In the genomic region with DNA sequence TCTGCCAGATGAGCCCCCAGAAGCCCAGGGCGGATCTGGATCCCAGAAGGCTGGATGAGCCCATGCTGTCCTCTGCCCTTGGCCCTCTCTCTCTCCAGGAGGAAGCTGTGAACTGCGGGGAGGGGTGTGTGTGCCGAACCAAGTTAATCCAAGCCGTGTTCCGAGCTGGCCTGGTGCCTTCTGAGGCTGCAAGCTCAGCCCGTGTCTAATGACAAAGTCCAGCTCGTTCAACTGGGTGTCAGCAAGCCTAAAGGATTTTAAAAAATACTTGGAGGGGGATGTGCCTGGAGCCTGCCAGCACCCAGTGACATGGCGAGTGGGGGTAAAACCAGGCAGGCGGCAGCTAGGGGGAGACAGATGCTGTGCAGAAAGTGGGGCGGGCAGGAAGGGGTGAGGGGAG, we compare ENCODE assay signal across 13 cellular contexts. TPM values are rescaled to one million over a fixed set of nuclear protein-coding genes. Genes with fewer than 3 reads are reported as not detected.
DNase-seq lines count a peak whose midpoint lies in the region; ATAC-seq and TF ChIP-seq lines count a peak whose summit lies in the region.
"Had no signal": no experiment of that assay in that cellular context is flagged by ENCODE, and none has a peak within 500 bp of the region (broad histone marks: within the 10 kb centered on the region; RNA-seq: fewer than 3 reads in every experiment).

No MANE protein-coding gene starts in this region.

- H3K27me3 ChIP-seq in IMR-90 (ENCODE audit: control insufficient read depth, insufficient read depth, low read length) (no peaks in the 10 kb centered on the region), testis (no peaks in the 10 kb centered on the region), aorta (ENCODE audit: control insufficient read depth in 1 of 2, insufficient read depth in 2 of 2, low read length in 1 of 2) (no peaks in the 10 kb centered on the region)

- H3K27ac ChIP-seq in IMR-90 (ENCODE audit: insufficient read depth, low read length) (peak overlapping the region; percentile 56; the same call in 1 of the 2 replicates), testis (peak overlapping the region; percentile 6 to 14), aorta (ENCODE audit: low read depth in 1 of 2, low read length in 2 of 2) (no peak overlapping the region)

- H3K23ac ChIP-seq in IMR-90 (ENCODE audit: low read depth, low read length) = peak overlapping the region; percentile 57; the same call in 1 of the 2 replicates

- H3K4me1 ChIP-seq in IMR-90 (ENCODE audit: control insufficient read depth, insufficient read depth, low read length) (peaks cover 57% of the 10 kb centered on the region), testis (peaks cover 32% of the 10 kb centered on the region), aorta (ENCODE audit: control insufficient read depth in 1 of 2, insufficient read depth in 2 of 2, low read length in 2 of 2) (no peaks in the 10 kb centered on the region)

- H2BK20ac ChIP-seq in IMR-90 (ENCODE audit: low read depth, low read length) = no peak overlapping the region

- H3K36me3 ChIP-seq in IMR-90 (ENCODE audit: control insufficient read depth, insufficient read depth, low read length) (peaks cover 78% of the 10 kb centered on the region), testis (ENCODE audit: low read depth, missing control alignments) (no peaks in the 10 kb centered on the region), aorta (ENCODE audit: control insufficient read depth in 1 of 2, insufficient read depth in 2 of 2, low read length in 1 of 2) (no peaks in the 10 kb centered on the region)

- H2AK9ac ChIP-seq in IMR-90 (replicated peaks; ENCODE audit: low read depth, low read length, poor library complexity) = no peak overlapping the region

- ATAC-seq in IMR-90 (ENCODE audit: low read depth) = no peak
- no peak for ATAC-seq in aorta (ENCODE audit: low FRiP score)
- ATAC-seq: activated CD4-positive, alpha-beta T cell treated with anti-CD3 and anti-CD28 coated beads for 36 hours; activated T-helper 17 cell treated with anti-CD3 and anti-CD28 coated beads, Interleukin-2, amount 50 U/mL, for 72 hours had no signal

- H4K91ac ChIP-seq in IMR-90 (ENCODE audit: insufficient read depth, low read depth, low read length) = no peak overlapping the region

- H3K36me3 Mint-ChIP-seq in T-helper 2 cell treated with Interferon-gamma antibody and Interleukin-4, amounts not matched to agents 5 μg/mL and 100 μg/mL, for 36 hours (ENCODE audit: low read depth) = peaks cover 58% of the 10 kb centered on the region
- H3K36me3 Mint-ChIP-seq: IgD-negative memory B cell had no signal

- H3K18ac ChIP-seq in IMR-90 (ENCODE audit: low read depth, low read length) = no peak overlapping the region; the same call in 1 of the 2 replicates

- H2BK120ac ChIP-seq in IMR-90 (ENCODE audit: low read depth, low read length) = no peak overlapping the region

- no peak overlapping the region for H3K4me3 ChIP-seq in IMR-90 (ENCODE audit: insufficient read depth, low read depth, low read length)
- H3K4me3 ChIP-seq in fibroblast of mammary gland (ENCODE audit: control insufficient read depth, low read depth, low read length) = no peak overlapping the region
- no peak overlapping the region for H3K4me3 ChIP-seq in testis
- H3K4me3 ChIP-seq in aorta (ENCODE audit: low read length in 2 of 2) = no peak overlapping the region

- peaks cover 16% of the 10 kb centered on the region for H3K4me1 Mint-ChIP-seq in T-helper 2 cell treated with Interferon-gamma antibody and Interleukin-4, amounts not matched to agents 5 μg/mL and 100 μg/mL, for 36 hours (ENCODE audit: low read depth)
- H3K4me1 Mint-ChIP-seq: activated T-helper 17 cell treated with anti-CD3 and anti-CD28 coated beads, Interleukin-2, amount 50 U/mL, for 72 hours had no signal

- no peaks in the 10 kb centered on the region for H3K27me3 Mint-ChIP-seq in T-helper 2 cell treated with Interferon-gamma antibody and Interleukin-4, amounts not matched to agents 5 μg/mL and 100 μg/mL, for 36 hours (ENCODE audit: low read depth)

- H4K5ac ChIP-seq in IMR-90 (ENCODE audit: low read depth, low read length) = peak overlapping the region; percentile 16; the same call in 1 of the 2 replicates

- in situ Hi-C loops in IMR-90 (cut with MboI; ENCODE audit: low sequenced_read_pairs) = no loop called here

- no peak for TF ChIP-seq POLR2A in IMR-90 (IDR thresholded peaks at IDR 0.05; ENCODE audit: low read depth, low read length)
- TF ChIP-seq POLR2A in testis (IDR thresholded peaks at IDR 0.05) = no peak

- TF ChIP-seq CTCF in IMR-90 (conservative IDR thresholded peaks at IDR 0.05; ENCODE audit: low read depth, low read length) (0 out of 2 replicates have a peak, but pooled peaks have one; percentile 22), fibroblast of mammary gland (conservative IDR thresholded peaks at IDR 0.05; ENCODE audit: control insufficient read depth, insufficient read depth, low read depth, low read length) (peak; percentile 13), testis (IDR thresholded peaks at IDR 0.05) (no peak)

- TF ChIP-seq RAD21 in IMR-90 (IDR thresholded peaks at IDR 0.05; ENCODE audit: low read length) = no peak

- no peak overlapping the region for H3K27ac Mint-ChIP-seq in T-helper 2 cell treated with Interferon-gamma antibody and Interleukin-4, amounts not matched to agents 5 μg/mL and 100 μg/mL, for 36 hours
- H3K27ac Mint-ChIP-seq: activated CD4-positive, alpha-beta T cell treated with anti-CD3 and anti-CD28 coated beads for 36 hours; activated T-helper 17 cell treated with anti-CD3 and anti-CD28 coated beads, Interleukin-2, amount 50 U/mL, for 72 hours; IgD-negative memory B cell had no signal

- CTCF ChIA-PET in IMR-90 (lab: Yijun Ruan, JAX) = interaction anchor here (1.8 kb wide), 1 partner anchor 26 kb away, joined by 5 read pairs; no protein-coding TSS in a partner anchor

- no peak overlapping the region for H2BK5ac ChIP-seq in IMR-90 (ENCODE audit: low read depth, low read length, poor library complexity, severe bottlenecking)

- no peak for DNase-seq in IMR-90
- no peak for DNase-seq in fibroblast of mammary gland (ENCODE audit: low read depth)
- peak; percentile 47 for DNase-seq in mucosa of gallbladder (ENCODE audit: low spot score)
- peak; percentile 80 for DNase-seq in testis
- no peak for DNase-seq in hippocampal formation (lab: John Stamatoyannopoulos, UW)
- no peak for DNase-seq in aorta
- no peak for DNase-seq in DMS 273 (lab: John Stamatoyannopoulos, UW; ENCODE audit: unreplicated experiment)
- no peak for DNase-seq in T-helper 2 cell treated with Interferon-gamma antibody and Interleukin-4, amounts not matched to agents 5 μg/mL and 100 μg/mL, for 36 hours (ENCODE audit: low spot score)
- DNase-seq: activated CD4-positive, alpha-beta T cell treated with anti-CD3 and anti-CD28 coated beads for 36 hours; erythroblast; NCI-H2029 treated with DMSO at 0.1 percent for 48 hours had no signal

- peak overlapping the region; percentile 28 for H3K9ac ChIP-seq in IMR-90 (ENCODE audit: low read depth, low read length)

- H4K8ac ChIP-seq in IMR-90 (ENCODE audit: low read depth in 2 of 2, low read length in 2 of 2) = peak overlapping the region in 1 of 2 experiments; percentile 12; a peak in 1 of 4 replicates

- peak overlapping the region; percentile 9 for H2AFZ ChIP-seq in IMR-90 (replicated peaks; ENCODE audit: low read length, poor library complexity)

- no peak overlapping the region for H3K4me3 Mint-ChIP-seq in T-helper 2 cell treated with Interferon-gamma antibody and Interleukin-4, amounts not matched to agents 5 μg/mL and 100 μg/mL, for 36 hours
- H3K4me3 Mint-ChIP-seq: activated CD4-positive, alpha-beta T cell treated with anti-CD3 and anti-CD28 coated beads for 36 hours; activated T-helper 17 cell treated with anti-CD3 and anti-CD28 coated beads, Interleukin-2, amount 50 U/mL, for 72 hours; IgD-negative memory B cell had no signal

- WGBS in IMR-90 (ENCODE audit: extremely low coverage in 2 of 2, insufficient read length in 1 of 2), 2 experiments = 61% methylated on average over 3 of the region's 10 CpGs; no CpG with 5 or more reads in 1 of the 2 experiments
- WGBS in testis, 2 donors = 45 to 58% methylated on average over 9 to 10 of the region's 10 CpGs
- 64 to 69% methylated on average over 10 of the region's 10 CpGs for WGBS in aorta, 2 donors

- H4K20me1 ChIP-seq in IMR-90 (ENCODE audit: insufficient read depth, low read length) = peaks cover 85% of the 10 kb centered on the region

- no peak overlapping the region; the same call in 2 of the 3 replicates for H2BK15ac ChIP-seq in IMR-90 (ENCODE audit: low read depth, low read length)

- no peak overlapping the region for H3K14ac ChIP-seq in IMR-90 (replicated peaks; ENCODE audit: low read depth, low read length)

- peak overlapping the region; percentile 10; the same call in 1 of the 2 replicates for H2AK5ac ChIP-seq in IMR-90 (ENCODE audit: low read depth, low read length)

- POLR2A ChIA-PET in IMR-90 (lab: Charles Lee; ENCODE audit: unreplicated experiment) = interaction anchor here (0.6 kb wide), 2 partner anchors 9 to 175 kb away, joined by 3 to 10 read pairs; no protein-coding TSS in a partner anchor

- H3K4ac ChIP-seq in IMR-90 (ENCODE audit: low read depth, low read length) = peak overlapping the region; percentile 4; the same call in 1 of the 2 replicates

- no peak overlapping the region for H3K4me2 ChIP-seq in IMR-90 (ENCODE audit: low read depth, low read length)

- peaks cover 35 to 85% of the 10 kb centered on the region in 2 experiments for H3K79me1 ChIP-seq in IMR-90 (ENCODE audit: low read depth in 1 of 2, low read length in 2 of 2)

- no peaks in the 10 kb centered on the region for H3K9me3 ChIP-seq in IMR-90 (ENCODE audit: control insufficient read depth, insufficient read depth, low read length)
- no peaks in the 10 kb centered on the region for H3K9me3 ChIP-seq in testis
- no peaks in the 10 kb centered on the region for H3K9me3 ChIP-seq in aorta (ENCODE audit: control insufficient read depth, low read length)

- H3K9me1 ChIP-seq in IMR-90 (ENCODE audit: insufficient read depth, low read length) = peaks cover 24% of the 10 kb centered on the region

- H3K56ac ChIP-seq in IMR-90 (ENCODE audit: extremely low read depth, insufficient read depth, low read length) = no peak overlapping the region

- no peaks in the 10 kb centered on the region for H3K9me3 Mint-ChIP-seq in T-helper 2 cell treated with Interferon-gamma antibody and Interleukin-4, amounts not matched to agents 5 μg/mL and 100 μg/mL, for 36 hours
- H3K9me3 Mint-ChIP-seq: activated T-helper 17 cell treated with anti-CD3 and anti-CD28 coated beads, Interleukin-2, amount 50 U/mL, for 72 hours had no signal

- no TSS peak for BruUV-seq in IMR-90 (replicated peaks; lab: Mats Ljungman, UMichigan)

- dilution Hi-C loops in IMR-90 (cut with HindIII; ENCODE audit: low sequenced_read_pairs, unreplicated experiment) = no loop called here

- intact Hi-C loops in IMR-90 (cut with micrococcal nuclease) = no loop called here
- intact Hi-C loops in testis (cut with DNase I; ENCODE audit: low total_unique reads) = no loop called here
- intact Hi-C loops in aorta (cut with DNase I) = no loop called here

RNA-seq across cellular contexts. Expression of gene STC2, which starts 8.0 kb away (rescaled TPM):
- total RNA-seq in IMR-90 (2012; rRNA removed) (87.5 and 259 TPM in 2 replicates), mucosa of gallbladder (10.3 TPM), testis (1 to 10 TPM in 1 of 2 donors, under 1 TPM in 1; 0.87 to 2.0 TPM), aorta (1 to 10 TPM; 4.9 to 7.9 TPM)
- polyA plus RNA-seq in IMR-90 (2012; rRNA removed) (157 and 270 TPM in 2 replicates), testis (ENCODE audit: insufficient read depth, low read depth, low replicate concordance) (2.0 TPM), aorta (under 1 TPM; 0.03 to 0.75 TPM)
- 105 and 264 TPM in 2 replicates for polyA plus RNA-seq in IMR-90 (2012; cell fraction: cytosol; rRNA removed)
- polyA plus RNA-seq in IMR-90 (2012; cell fraction: nucleus; rRNA removed; ENCODE audit: low replicate concordance) = 249 and 547 TPM in 2 replicates
- polyA plus RNA-seq: IgD-negative memory B cell had no signal

Comparison
In these comparisons a context has a peak if more than half of its experiments do, and no peak if none do; other contexts are left out.
1. DNase-seq: peak in mucosa of gallbladder (single experiment) and testis (single experiment); none in IMR-90 (single experiment), fibroblast of mammary gland (single experiment), hippocampal formation (0 of 2), aorta (0 of 2), DMS 273 (single experiment) and T-helper 2 cell treated with Interferon-gamma antibody and Interleukin-4, amounts not matched to agents 5 μg/mL and 100 μg/mL, for 36 hours (single experiment).
2. H3K27ac ChIP-seq: peak in IMR-90 (single experiment) and testis (2 of 2); none in aorta (0 of 2).
3. CTCF ChIP-seq: peak in IMR-90 (single experiment) and fibroblast of mammary gland (single experiment); none in testis (0 of 3).